1 cellular context compared by ENCODE assay signal in genomic region chr3:8501388-8502131, GRCh38.
A peak's percentile ranks its signal among the peaks of the same experiment; 100 is the strongest.
TF ChIP-seq lines count a peak whose summit lies in the region.

LMCD1 (plus strand) TSS chr3:8501823; CDS start chr3:8501939, 116 bp downstream.

TF ChIP-seq in HEK293, 187 proteins besides CTCF, POLR2A, EP300 and RAD21 (continued from another document):
- no peak for TF ChIP-seq ZNF18 (tag by site-specific recombination; IDR thresholded peaks at IDR 0.05)
- no peak for TF ChIP-seq ZNF404 (tag by site-specific recombination; IDR thresholded peaks at IDR 0.05)
- no peak for TF ChIP-seq ZBTB11 (tag by site-specific recombination; conservative IDR thresholded peaks at IDR 0.05; ENCODE audit: low read depth)
- TF ChIP-seq FEZF1 (tag by site-specific recombination; IDR thresholded peaks at IDR 0.05): no peak
- TF ChIP-seq ZNF302 (tag by site-specific recombination; IDR thresholded peaks at IDR 0.05; ENCODE audit: low read depth): no peak
- no peak for TF ChIP-seq ZNF24 (tag by site-specific recombination; IDR thresholded peaks at IDR 0.05)
- no peak for TF ChIP-seq ZNF114 (tag by site-specific recombination; IDR thresholded peaks at IDR 0.05)
- no peak for TF ChIP-seq BCL11B (tag by site-specific recombination; IDR thresholded peaks at IDR 0.05; ENCODE audit: low read depth)
- no peak for TF ChIP-seq SCRT1 (tag by site-specific recombination; IDR thresholded peaks at IDR 0.05; ENCODE audit: borderline replicate concordance)
- no peak for TF ChIP-seq TRIM28 (IDR thresholded peaks at IDR 0.05; ENCODE audit: borderline replicate concordance, low read length)
- TF ChIP-seq ZNF521 (tag by site-specific recombination; IDR thresholded peaks at IDR 0.05): no peak
- TF ChIP-seq ZNF426 (tag by site-specific recombination; IDR thresholded peaks at IDR 0.05): no peak
- TF ChIP-seq ZNF785 (tag by site-specific recombination; IDR thresholded peaks at IDR 0.05): no peak
- no peak for TF ChIP-seq ZNF48 (tag by site-specific recombination; IDR thresholded peaks at IDR 0.05)
- TF ChIP-seq ZSCAN23 (tag by site-specific recombination; IDR thresholded peaks at IDR 0.05): no peak
- TF ChIP-seq ZNF530 (tag by site-specific recombination; IDR thresholded peaks at IDR 0.05; ENCODE audit: low read depth): no peak
- TF ChIP-seq KLF9 (tag by site-specific recombination; IDR thresholded peaks at IDR 0.05; ENCODE audit: low read depth): peak; percentile 49; the same call in 1 of the 2 replicates
